11 cellular contexts compared by ENCODE assay signal in genomic region chr4:76108467-76109181, GRCh38. TPM values are rescaled to one million over a fixed set of nuclear protein-coding genes. Genes with fewer than 3 reads are reported as not detected.
A peak's percentile ranks its signal among the peaks of the same experiment; 100 is the strongest.
DNase-seq lines count a peak whose midpoint lies in the region; ATAC-seq and TF ChIP-seq lines count a peak whose summit lies in the region.
"Had no signal": no experiment of that assay in that cellular context is flagged by ENCODE, and none has a peak within 500 bp of the region (broad histone marks: within the 10 kb centered on the region; RNA-seq: fewer than 3 reads in every experiment).

No MANE protein-coding gene starts in this region.

- peaks cover 0 to 4% (median 0%) of the 10 kb centered on the region in 4 donors for H3K36me3 ChIP-seq in transverse colon

- H3K27me3 ChIP-seq in transverse colon, result no peaks in the 10 kb centered on the region

- H3K4me1 ChIP-seq in transverse colon, result no peaks in the 10 kb centered on the region

- intact Hi-C loops in transverse colon (cut with DNase I; ENCODE audit: low total_unique reads), result no loop called here
- intact Hi-C loops in posterior cingulate gyrus (cut with DNase I), result no loop called here

- no peak for TF ChIP-seq CTCF in transverse colon (IDR thresholded peaks at IDR 0.05)

- TF ChIP-seq POLR2A in transverse colon (IDR thresholded peaks at IDR 0.05), result no peak

- H3K27ac ChIP-seq in transverse colon, result no peak overlapping the region

- no peaks in the 10 kb centered on the region for H3K9me3 ChIP-seq in transverse colon

- ATAC-seq in SK-N-SH treated with all-trans-retinoic acid at 6 μM for 48 hours, result peak; percentile 39; the same call in 1 of the 3 replicates

- in situ Hi-C loops in transverse colon (cut with MboI; ENCODE audit: low pct_ligation_motif_present in 1 of 4, low pct_unique_long_range_greater_than_20kb in 1 of 4, low sequenced_read_pairs in 3 of 4), result no loop called here

- H3K4me3 ChIP-seq in transverse colon, result no peak overlapping the region

- WGBS in transverse colon (ENCODE audit: low coverage in 1 of 2), 2 donors, result 42 to 60% methylated on average over 5 of the region's 5 CpGs

- TF ChIP-seq EP300 in transverse colon (IDR thresholded peaks at IDR 0.05; ENCODE audit: low read depth), result no peak

- peak; percentile 23 for DNase-seq in EL
- DNase-seq in HT1080 (ENCODE audit: low read depth), result peak; percentile 57
- DNase-seq in iris pigment epithelial cell (ENCODE audit: low read depth), result peak; percentile 44
- DNase-seq in NCI-H510A treated with DMSO at 0.1 percent for 48 hours (lab: John Stamatoyannopoulos, UW), result no peak
- DNase-seq in activated T-cell treated with anti-CD3 and anti-CD28 coated beads for 4 hours, result no peak
- no peak for DNase-seq in transverse colon
- DNase-seq in posterior cingulate gyrus, result no peak
- DNase-seq: NCI-H2029 treated with DMSO at 0.1 percent for 48 hours; stimulated activated CD4-positive, alpha-beta T cell treated with anti-CD3 and anti-CD28 coated beads, Interleukin-1b, Interleukin-23, amount 100 ng/mL, for 48 hours had no signal

TF ChIP-seq in SK-N-SH treated with all-trans-retinoic acid at 6 μM for 48 hours, 23 proteins besides CTCF, POLR2A, EP300 and RAD21:
- TF ChIP-seq ZFP3 (CRISPR knock-in tag; IDR thresholded peaks at IDR 0.05) (no peak), POU6F1 (CRISPR knock-in tag; IDR thresholded peaks at IDR 0.05; ENCODE audit: borderline replicate concordance, low read depth) (no peak), RARB (CRISPR knock-in tag; IDR thresholded peaks at IDR 0.05) (no peak), SNAI2 (CRISPR knock-in tag; IDR thresholded peaks at IDR 0.05) (no peak), ISL1 (CRISPR knock-in tag; IDR thresholded peaks at IDR 0.05) (no peak), CSDC2 (CRISPR knock-in tag; IDR thresholded peaks at IDR 0.05) (no peak), BACH2 (CRISPR knock-in tag; IDR thresholded peaks at IDR 0.05; ENCODE audit: borderline replicate concordance) (no peak), PATZ1 (CRISPR knock-in tag; IDR thresholded peaks at IDR 0.05; ENCODE audit: borderline replicate concordance) (no peak), ESRRG (CRISPR knock-in tag; IDR thresholded peaks at IDR 0.05) (no peak), TSHZ2 (CRISPR knock-in tag; IDR thresholded peaks at IDR 0.05) (no peak)

RNA-seq across cellular contexts. Expression of gene ART3, which starts 34.1 kb away (rescaled TPM):
- total RNA-seq in HT1080 (2014; rRNA removed; shearing (Covaris generic)), result not detected in 2 replicates
- polyA plus RNA-seq in HT1080 (2015; cell fraction: cytosol; rRNA removed), result 0.14 TPM in 1 of 2 replicates, not detected in the other
- not detected in 2 replicates for polyA plus RNA-seq in HT1080 (2015; cell fraction: nucleus; rRNA removed)
- total RNA-seq in transverse colon, result 1 to 10 TPM in 1 of 4 donors, under 1 TPM in 1, not detected in 2; 0.68 to 4.4 TPM
- total RNA-seq: G401 had no signal

RNA-seq across cellular contexts. Expression of gene NUP54, which starts 39.6 kb away (rescaled TPM):
- 59.5 and 63.9 TPM in 2 replicates for total RNA-seq in HT1080 (2014; rRNA removed; shearing (Covaris generic))
- polyA plus RNA-seq in HT1080 (2015; cell fraction: cytosol; rRNA removed), result 43.1 and 49.9 TPM in 2 replicates
- 85.3 and 102 TPM in 2 replicates for polyA plus RNA-seq in HT1080 (2015; cell fraction: nucleus; rRNA removed)
- total RNA-seq in transverse colon, result 100 to 1,000 TPM in 1 of 4 donors, 10 to 100 TPM in 2, 1 to 10 TPM in 1; 7.0 to 142 (median 29.2) TPM

Comparison
In these comparisons a context has a peak if more than half of its experiments do, and no peak if none do; other contexts are left out.
1. DNase-seq: peak in EL (single experiment), HT1080 (single experiment) and iris pigment epithelial cell (single experiment); none in NCI-H510A treated with DMSO at 0.1 percent for 48 hours (single experiment), activated T-cell treated with anti-CD3 and anti-CD28 coated beads for 4 hours (single experiment), transverse colon (single experiment) and posterior cingulate gyrus (0 of 10).